ENCODE assay signal across 15 cellular contexts in genomic region chr7:157358041-157358752, GRCh38. TPM values are rescaled to one million over a fixed set of nuclear protein-coding genes. Genes with fewer than 3 reads are reported as not detected.
DNase-seq lines count a peak whose midpoint lies in the region; ATAC-seq, FAIRE-seq and TF ChIP-seq lines count a peak whose summit lies in the region.
"Had no signal": no experiment of that assay in that cellular context is flagged by ENCODE, and none has a peak within 500 bp of the region (broad histone marks: within the 10 kb centered on the region; RNA-seq: fewer than 3 reads in every experiment).

No MANE protein-coding gene starts in this region.

- peaks cover 3% of the 10 kb centered on the region for H3K79me1 ChIP-seq in H9 (ENCODE audit: insufficient read depth, low read depth, low read length, poor library complexity, severe bottlenecking)
- H3K79me1 ChIP-seq in neuronal stem cell (ENCODE audit: low read depth, low read length), result peaks cover 8% of the 10 kb centered on the region

- H3T11ph ChIP-seq in H9 (ENCODE audit: low read length), result no peak overlapping the region

- H3K23me2 ChIP-seq in H9 (ENCODE audit: insufficient read length, low read depth, low read length, poor library complexity, severe bottlenecking), result no peaks in the 10 kb centered on the region

- H3K4me3 Mint-ChIP-seq in CD14-positive monocyte (no peak overlapping the region), H9 (peak overlapping the region in 1 of 2 experiments; percentile 10; a peak in 1 of 5 replicates), astrocyte (ENCODE audit: unreplicated experiment) (no peak overlapping the region), immature natural killer cell (peak overlapping the region in 1 of 5 donors; percentile 56)
- H3K4me3 Mint-ChIP-seq in activated T-helper 2 cell treated with anti-CD3 and anti-CD28 coated beads, Interferon-gamma antibody, Interleukin-2, Interleukin-4, amounts not matched to agents 10 μg/mL and 5 μg/mL and 100 μg/mL, durations not matched to agents 14 hours and 24 hours and 36 hours (ENCODE audit: low read depth), result no peak overlapping the region

- no peak overlapping the region for H2BK5ac ChIP-seq in H9 (ENCODE audit: insufficient read length, low read length)
- no peak overlapping the region for H2BK5ac ChIP-seq in neuronal stem cell (ENCODE audit: low read length)

- no peak overlapping the region for H3K14ac ChIP-seq in H9 (ENCODE audit: insufficient read depth, low read length)
- no peak overlapping the region for H3K14ac ChIP-seq in neuronal stem cell (ENCODE audit: low read length)

- no peaks in the 10 kb centered on the region for H3F3A ChIP-seq in PC-3 (ENCODE audit: low read length, unreplicated experiment)

- H4K8ac ChIP-seq in H9 (replicated peaks; ENCODE audit: insufficient read length, low read depth, low read length), result no peak overlapping the region
- H4K8ac ChIP-seq in neuronal stem cell (ENCODE audit: low read depth, low read length), result no peak overlapping the region

- H2AFZ ChIP-seq in H9 (ENCODE audit: low read length) (no peak overlapping the region), astrocyte (ENCODE audit: low read depth, low read length) (no peak overlapping the region), PC-3 (ENCODE audit: low read length) (no peak overlapping the region), neuronal stem cell (ENCODE audit: low read length) (no peak overlapping the region)

- CTCF ChIA-PET in PC-3 (lab: Charles Lee), result no interaction called here

- no peak for TF ChIP-seq CTCF in CD14-positive monocyte (IDR thresholded peaks at IDR 0.05)
- peak; percentile 36; the same call in 1 of the 3 replicates for TF ChIP-seq CTCF in H9 (conservative IDR thresholded peaks at IDR 0.05)
- TF ChIP-seq CTCF in astrocyte (IDR thresholded peaks at IDR 0.05; ENCODE audit: insufficient read depth, low read depth, low read length), result no peak
- TF ChIP-seq CTCF in PC-3 (conservative IDR thresholded peaks at IDR 0.05; ENCODE audit: low read depth, low read length), result no peak

- H3K56ac ChIP-seq in H9 (ENCODE audit: insufficient read length, low read depth, low read length), result no peak overlapping the region

- no peaks in the 10 kb centered on the region for H3K9me2 ChIP-seq in PC-3 (replicated peaks; ENCODE audit: low read length)

- H3K27me3 Mint-ChIP-seq in CD14-positive monocyte (ENCODE audit: low read depth in 3 of 3), result no peaks in the 10 kb centered on the region
- no peaks in the 10 kb centered on the region for H3K27me3 Mint-ChIP-seq in H9 (ENCODE audit: low read depth)
- H3K27me3 Mint-ChIP-seq in astrocyte (ENCODE audit: low read depth, unreplicated experiment), result no peaks in the 10 kb centered on the region
- peaks cover 15 to 39% (median 38%) of the 10 kb centered on the region in 3 donors for H3K27me3 Mint-ChIP-seq in immature natural killer cell (ENCODE audit: low read depth in 3 of 3)
- H3K27me3 Mint-ChIP-seq in activated T-helper 2 cell treated with anti-CD3 and anti-CD28 coated beads, Interferon-gamma antibody, Interleukin-2, Interleukin-4, amounts not matched to agents 10 μg/mL and 5 μg/mL and 100 μg/mL, durations not matched to agents 14 hours and 24 hours and 36 hours (ENCODE audit: low read depth), result no peaks in the 10 kb centered on the region

- H2BK20ac ChIP-seq in H9 (ENCODE audit: low read depth, low read length, poor library complexity, severe bottlenecking), result no peak overlapping the region

- no TSS peak for BruUV-seq in PC-3 (replicated peaks; lab: Mats Ljungman, UMichigan)

- H3K4me2 ChIP-seq in H9 (ENCODE audit: insufficient read depth, insufficient read length, low read length), result no peak overlapping the region
- H3K4me2 ChIP-seq in astrocyte (ENCODE audit: low read length), result no peak overlapping the region
- H3K4me2 ChIP-seq in PC-3 (ENCODE audit: low read length), result no peak overlapping the region
- no peak overlapping the region for H3K4me2 ChIP-seq in neuronal stem cell (ENCODE audit: insufficient read depth, low read length, poor library complexity, severe bottlenecking)

- H3K4ac ChIP-seq in H9 (ENCODE audit: low read depth, low read length), result no peak overlapping the region
- no peak overlapping the region for H3K4ac ChIP-seq in neuronal stem cell (ENCODE audit: low read length)

- peaks cover 62 to 67% of the 10 kb centered on the region in 2 donors for H3K36me3 Mint-ChIP-seq in CD14-positive monocyte
- H3K36me3 Mint-ChIP-seq in H9 (ENCODE audit: insufficient read depth in 1 of 3, low read depth in 3 of 3), result peaks cover 35 to 66% (median 65%) of the 10 kb centered on the region in 3 experiments
- H3K36me3 Mint-ChIP-seq in astrocyte (ENCODE audit: low read depth, unreplicated experiment), result peaks cover 21% of the 10 kb centered on the region
- H3K36me3 Mint-ChIP-seq in immature natural killer cell, result peaks cover 0 to 28% (median 17%) of the 10 kb centered on the region in 3 donors
- H3K36me3 Mint-ChIP-seq in activated T-helper 2 cell treated with anti-CD3 and anti-CD28 coated beads, Interferon-gamma antibody, Interleukin-2, Interleukin-4, amounts not matched to agents 10 μg/mL and 5 μg/mL and 100 μg/mL, durations not matched to agents 14 hours and 24 hours and 36 hours (ENCODE audit: low read depth), result peaks cover 70% of the 10 kb centered on the region

- H3K36me3 ChIP-seq in astrocyte (ENCODE audit: insufficient read depth, low read length), result peaks cover 29% of the 10 kb centered on the region
- peaks cover 50% of the 10 kb centered on the region for H3K36me3 ChIP-seq in PC-3 (ENCODE audit: low read depth, low read length)
- H3K36me3 ChIP-seq in neuronal stem cell (replicated peaks in 1 of 2; ENCODE audit: control insufficient read depth in 2 of 2, insufficient read depth in 2 of 2, low read length in 2 of 2), result peaks cover 22 to 72% of the 10 kb centered on the region in 2 donors

- H4K91ac ChIP-seq in H9 (ENCODE audit: insufficient read length, low read depth, low read length), result no peak overlapping the region
- no peak overlapping the region for H4K91ac ChIP-seq in neuronal stem cell (ENCODE audit: low read depth, low read length, poor library complexity)

- no peak overlapping the region for H4K5ac ChIP-seq in H9 (ENCODE audit: insufficient read length, low read depth, low read length)

- no peak overlapping the region for H3K18ac ChIP-seq in H9 (ENCODE audit: insufficient read length, low read depth, low read length)
- H3K18ac ChIP-seq in neuronal stem cell (ENCODE audit: low read length), result no peak overlapping the region

- no peak for FAIRE-seq in astrocyte (lab: Jason Lieb, UNC)
- FAIRE-seq: kidney had no signal

- no CpG with 5 or more reads among the region's 13 CpGs for WGBS in H9 (ENCODE audit: extremely low coverage, insufficient read length, low lambda C conversion rate)
- no CpG with 5 or more reads among the region's 13 CpGs for WGBS in neuronal stem cell (ENCODE audit: extremely low coverage in 2 of 2, insufficient read length in 2 of 2, insufficient replicate concordance in 1 of 2), 2 donors

- H3K9me3 ChIP-seq in H9 (ENCODE audit: control insufficient read depth, low read depth, low read length), result no peaks in the 10 kb centered on the region
- no peaks in the 10 kb centered on the region for H3K9me3 ChIP-seq in astrocyte (ENCODE audit: insufficient read depth, low read depth, low read length)
- no peaks in the 10 kb centered on the region for H3K9me3 ChIP-seq in PC-3 (ENCODE audit: low read length)
- peaks cover 0 to 6% of the 10 kb centered on the region in 2 donors for H3K9me3 ChIP-seq in neuronal stem cell (replicated peaks in 1 of 2; ENCODE audit: control insufficient read depth in 2 of 2, insufficient read depth in 1 of 2, low read depth in 1 of 2, low read length in 2 of 2)
- H3K9me3 ChIP-seq: body of pancreas, esophagus squamous epithelium had no signal

- no peak for DNase-seq in CD14-positive monocyte (ENCODE audit: low spot score)
- DNase-seq in H9, result no peak
- no peak for DNase-seq in astrocyte (ENCODE audit: low read depth)
- DNase-seq in immature natural killer cell, result no peak
- no peak for DNase-seq in PC-3
- DNase-seq in activated T-helper 2 cell treated with anti-CD3 and anti-CD28 coated beads, Interferon-gamma antibody, Interleukin-2, Interleukin-4, amounts not matched to agents 10 μg/mL and 5 μg/mL and 100 μg/mL, durations not matched to agents 14 hours and 24 hours and 36 hours (ENCODE audit: low spot score), result no peak
- no peak for DNase-seq in neuronal stem cell (ENCODE audit: low spot score)
- DNase-seq: body of pancreas; esophagus squamous epithelium; kidney; NCI-H1436; NK-92 treated with Interleukin-12 subunit alpha and Interleukin-12 subunit beta, amount 100 ng/mL, for 24 hours; stimulated activated naive CD4-positive, alpha-beta T cell had no signal

- peak overlapping the region in 5 of 7 donors; percentile 19 to 85 (median 75) for H3K27ac Mint-ChIP-seq in CD14-positive monocyte
- H3K27ac Mint-ChIP-seq in H9, result peak overlapping the region in 2 of 3 experiments; percentile 91 to 93; a peak in 3 of 7 replicates
- H3K27ac Mint-ChIP-seq in astrocyte (ENCODE audit: unreplicated experiment), result peak overlapping the region; percentile 20
- peak overlapping the region in 5 of 6 donors; percentile 8 to 62 (median 25) for H3K27ac Mint-ChIP-seq in immature natural killer cell
- H3K27ac Mint-ChIP-seq in activated T-helper 2 cell treated with anti-CD3 and anti-CD28 coated beads, Interferon-gamma antibody, Interleukin-2, Interleukin-4, amounts not matched to agents 10 μg/mL and 5 μg/mL and 100 μg/mL, durations not matched to agents 14 hours and 24 hours and 36 hours, result no peak overlapping the region

- H3K23ac ChIP-seq in H9 (ENCODE audit: insufficient read length, low read depth, low read length), result no peak overlapping the region
- H3K23ac ChIP-seq in neuronal stem cell (ENCODE audit: low read depth, low read length, poor library complexity), result no peak overlapping the region

- peaks cover 12% of the 10 kb centered on the region for H3K4me1 ChIP-seq in H9 (ENCODE audit: insufficient read depth, low read length)
- H3K4me1 ChIP-seq in astrocyte (ENCODE audit: insufficient read depth, low read length), result peaks cover 22% of the 10 kb centered on the region
- H3K4me1 ChIP-seq in PC-3 (ENCODE audit: insufficient read depth, low read length), result peaks cover 10% of the 10 kb centered on the region; the same call in 1 of the 2 replicates
- H3K4me1 ChIP-seq in neuronal stem cell (ENCODE audit: control insufficient read depth in 2 of 2, insufficient read depth in 1 of 2, low read depth in 1 of 2, low read length in 2 of 2), result peaks cover 0 to 10% of the 10 kb centered on the region in 2 donors

- H2BK120ac ChIP-seq in H9 (ENCODE audit: low read depth, low read length, poor library complexity, severe bottlenecking) (no peak overlapping the region), neuronal stem cell (ENCODE audit: low read depth, low read length) (no peak overlapping the region)

- H3K27ac ChIP-seq in H9 (ENCODE audit: insufficient read length, low read depth, low read length) (no peak overlapping the region), astrocyte (ENCODE audit: low read depth, low read length) (no peak overlapping the region), PC-3 (ENCODE audit: low read length) (no peak overlapping the region), neuronal stem cell (replicated peaks; ENCODE audit: low read length) (no peak overlapping the region)
- H3K27ac ChIP-seq: body of pancreas, C4-2B had no signal

- H2BK12ac ChIP-seq in H9 (ENCODE audit: insufficient read length, low read depth, low read length), result no peak overlapping the region
- H2BK12ac ChIP-seq in neuronal stem cell (ENCODE audit: low read length), result no peak overlapping the region

- POLR2A ChIA-PET in PC-3 (lab: Charles Lee; ENCODE audit: unreplicated experiment), result no interaction called here

- H3K27me3 ChIP-seq in H9 (ENCODE audit: insufficient read depth, low read length) (no peaks in the 10 kb centered on the region), astrocyte (ENCODE audit: insufficient read depth, low read length) (no peaks in the 10 kb centered on the region), PC-3 (ENCODE audit: low read length) (no peaks in the 10 kb centered on the region), neuronal stem cell (ENCODE audit: control insufficient read depth in 3 of 3, insufficient read depth in 3 of 3, low read depth in 1 of 3, low read length in 3 of 3) (no peaks in the 10 kb centered on the region)
- H3K27me3 ChIP-seq: body of pancreas, esophagus squamous epithelium had no signal

- H3K4me3 ChIP-seq in astrocyte (ENCODE audit: insufficient read depth, low read depth, low read length) (no peak overlapping the region), PC-3 (ENCODE audit: low read length) (no peak overlapping the region), neuronal stem cell (ENCODE audit: low read length in 2 of 2) (no peak overlapping the region)
- H3K4me3 ChIP-seq: body of pancreas, esophagus squamous epithelium had no signal

- intact Hi-C loops in CD14-positive monocyte (cut with micrococcal nuclease), result no loop called here
- intact Hi-C loops in PC-3 (cut with micrococcal nuclease), result no loop called here
- intact Hi-C loops in activated T-helper 2 cell treated with anti-CD3 and anti-CD28 coated beads, Interferon-gamma antibody, Interleukin-2, Interleukin-4, amounts not matched to agents 10 μg/mL and 5 μg/mL and 100 μg/mL, durations not matched to agents 14 hours and 24 hours and 36 hours (cut with micrococcal nuclease), result no loop called here

- H2BK15ac ChIP-seq in H9 (ENCODE audit: low read depth, low read length), result no peak overlapping the region
- no peak overlapping the region for H2BK15ac ChIP-seq in neuronal stem cell (ENCODE audit: low read length)

- peaks cover 0 to 1% (median 0%) of the 10 kb centered on the region in 7 donors for H3K9me3 Mint-ChIP-seq in CD14-positive monocyte
- H3K9me3 Mint-ChIP-seq in H9, result no peaks in the 10 kb centered on the region
- no peaks in the 10 kb centered on the region for H3K9me3 Mint-ChIP-seq in astrocyte (ENCODE audit: unreplicated experiment)
- no peaks in the 10 kb centered on the region for H3K9me3 Mint-ChIP-seq in immature natural killer cell
- no peaks in the 10 kb centered on the region for H3K9me3 Mint-ChIP-seq in activated T-helper 2 cell treated with anti-CD3 and anti-CD28 coated beads, Interferon-gamma antibody, Interleukin-2, Interleukin-4, amounts not matched to agents 10 μg/mL and 5 μg/mL and 100 μg/mL, durations not matched to agents 14 hours and 24 hours and 36 hours

- peaks cover 87% of the 10 kb centered on the region for H3K79me2 ChIP-seq in H9 (ENCODE audit: insufficient read depth, low read length)
- H3K79me2 ChIP-seq in astrocyte (ENCODE audit: insufficient read depth, low read length), result peaks cover 100% of the 10 kb centered on the region
- peaks cover 100% of the 10 kb centered on the region for H3K79me2 ChIP-seq in PC-3 (ENCODE audit: low read length)

- H2AK5ac ChIP-seq in H9 (ENCODE audit: insufficient read length, low read length) (no peak overlapping the region), neuronal stem cell (ENCODE audit: low read depth, low read length) (no peak overlapping the region)

- no peak for ATAC-seq in PC-3
- ATAC-seq in HG03097 (IDR thresholded peaks at IDR 0.05; ENCODE audit: low FRiP score, unreplicated experiment), result no peak
- ATAC-seq: body of pancreas had no signal

- H3K4me1 Mint-ChIP-seq in CD14-positive monocyte (peaks cover 34% of the 10 kb centered on the region), H9 (peaks cover 49 to 50% of the 10 kb centered on the region in 2 experiments), astrocyte (ENCODE audit: low read depth, unreplicated experiment) (peaks cover 51% of the 10 kb centered on the region), immature natural killer cell (peaks cover 67 to 89% of the 10 kb centered on the region in 2 donors)
- peaks cover 40% of the 10 kb centered on the region for H3K4me1 Mint-ChIP-seq in activated T-helper 2 cell treated with anti-CD3 and anti-CD28 coated beads, Interferon-gamma antibody, Interleukin-2, Interleukin-4, amounts not matched to agents 10 μg/mL and 5 μg/mL and 100 μg/mL, durations not matched to agents 14 hours and 24 hours and 36 hours (ENCODE audit: low read depth)

- no peak overlapping the region for H3K9ac ChIP-seq in H9 (ENCODE audit: extremely low read depth, insufficient read length, low read length)
- no peak overlapping the region for H3K9ac ChIP-seq in astrocyte (ENCODE audit: low read length)
- H3K9ac ChIP-seq in PC-3 (ENCODE audit: low read length), result no peak overlapping the region
- H3K9ac ChIP-seq in neuronal stem cell (ENCODE audit: low read depth, low read length, poor library complexity), result no peak overlapping the region

- peaks cover 3% of the 10 kb centered on the region for H4K20me1 ChIP-seq in H9 (ENCODE audit: control insufficient read depth, insufficient read depth, insufficient read length)
- peaks cover 100% of the 10 kb centered on the region for H4K20me1 ChIP-seq in astrocyte (ENCODE audit: insufficient read depth, low read length)
- peaks cover 98% of the 10 kb centered on the region for H4K20me1 ChIP-seq in PC-3 (ENCODE audit: low read length)

RNA-seq across cellular contexts. Expression of gene DNAJB6, which starts 21.4 kb away (rescaled TPM):
- 100 to 1,000 TPM; 116 to 117 TPM for polyA plus RNA-seq in CD14-positive monocyte
- total RNA-seq in H9 (2021), result 215 and 216 TPM in 2 replicates
- 158 and 179 TPM in 2 replicates for total RNA-seq in astrocyte
- 100 to 1,000 TPM; 184 to 205 (median 185) TPM for polyA plus RNA-seq in immature natural killer cell
- total RNA-seq in PC-3 (2014; rRNA removed), result 119 and 151 TPM in 2 replicates
- 122 and 125 TPM in 2 replicates for total RNA-seq in activated T-helper 2 cell treated with anti-CD3 and anti-CD28 coated beads, Interferon-gamma antibody, Interleukin-2, Interleukin-4, amounts not matched to agents 10 μg/mL and 5 μg/mL and 100 μg/mL, durations not matched to agents 14 hours and 24 hours and 36 hours
- 203 TPM for polyA plus RNA-seq in neuronal stem cell (2013, experiment 1 of 2)
- polyA plus RNA-seq in neuronal stem cell (2013, experiment 2 of 2), result 185 TPM
